27 cellular contexts compared by ENCODE assay signal in the genomic region with DNA sequence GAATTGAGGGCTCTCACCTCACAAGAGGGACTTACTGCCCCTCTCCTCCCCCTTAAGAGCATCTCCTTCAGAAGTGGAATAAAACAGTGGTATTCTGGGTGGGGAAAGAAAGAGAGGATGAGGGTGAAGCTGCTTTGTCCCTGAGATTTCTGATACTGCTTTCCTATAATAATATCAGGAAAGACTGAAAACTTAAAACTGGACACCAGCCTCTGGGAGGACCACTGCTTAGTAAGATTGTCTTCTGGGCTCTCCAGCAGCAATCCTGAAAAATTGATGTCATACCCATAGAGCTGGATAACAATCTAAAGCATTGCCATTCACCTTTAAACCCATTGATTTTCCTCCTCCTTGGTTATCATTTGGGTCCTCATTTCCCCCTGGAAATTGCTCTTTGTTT. TPM values are rescaled to one million over a fixed set of nuclear protein-coding genes. Genes with fewer than 3 reads are reported as not detected.
DNase-seq lines count a peak whose midpoint lies in the region; ATAC-seq, FAIRE-seq and TF ChIP-seq lines count a peak whose summit lies in the region.
"Had no signal": no experiment of that assay in that cellular context is flagged by ENCODE, and none has a peak within 500 bp of the region (broad histone marks: within the 10 kb centered on the region; RNA-seq: fewer than 3 reads in every experiment).

No MANE protein-coding gene starts in this region.

- H3K9me3 Mint-ChIP-seq in IgD-negative memory B cell (peaks cover 0 to 5% (median 0%) of the 10 kb centered on the region in 3 donors), nephron progenitor cell (no peaks in the 10 kb centered on the region)
- H3K9me3 Mint-ChIP-seq: HFFc6 had no signal

- no peak for TF ChIP-seq POLR2A in uterus (IDR thresholded peaks at IDR 0.05)

- no peak for FAIRE-seq in kidney (lab: Jason Lieb, UNC)
- FAIRE-seq: A204.1, GM12891, GM18507 had no signal

- H3K4me3 Mint-ChIP-seq in IgD-negative memory B cell (no peak overlapping the region), nephron progenitor cell (peak overlapping the region; percentile 100)
- H3K4me3 Mint-ChIP-seq: H9, HFFc6 had no signal

- no peaks in the 10 kb centered on the region for H3K36me3 ChIP-seq in kidney (ENCODE audit: control insufficient read depth in 1 of 2, insufficient read depth in 2 of 2, low read length in 2 of 2)
- H3K36me3 ChIP-seq in uterus = no peaks in the 10 kb centered on the region
- H3K36me3 ChIP-seq: BE2C; BLaER1 treated with 17β-estradiol and CSF1 and Interleukin-3, amounts not matched to agents 10 nM and 100 nM had no signal

- peaks cover 3% of the 10 kb centered on the region for H3K36me3 Mint-ChIP-seq in IgD-negative memory B cell
- peaks cover 70% of the 10 kb centered on the region for H3K36me3 Mint-ChIP-seq in nephron progenitor cell (ENCODE audit: low read depth)
- H3K36me3 Mint-ChIP-seq: CD4-positive, alpha-beta memory T cell had no signal

- H3K4me1 ChIP-seq in kidney (ENCODE audit: control insufficient read depth in 1 of 2, insufficient read depth in 1 of 2, low read depth in 1 of 2, low read length in 2 of 2) (peaks cover 12 to 24% of the 10 kb centered on the region in 2 donors), uterus (peaks cover 5 to 23% of the 10 kb centered on the region in 2 donors)
- H3K4me1 ChIP-seq: BE2C; BLaER1 treated with 17β-estradiol and CSF1 and Interleukin-3, amounts not matched to agents 10 nM and 100 nM had no signal

- H3K27me3 Mint-ChIP-seq in IgD-negative memory B cell (peaks cover 64% of the 10 kb centered on the region), nephron progenitor cell (ENCODE audit: low read depth, poor library complexity) (peaks cover under 1% of the 10 kb centered on the region)

- peak overlapping the region; percentile 43 to 49 for H3K9ac ChIP-seq in kidney (ENCODE audit: low read length in 2 of 2)
- H3K9ac ChIP-seq: BLaER1 treated with 17β-estradiol and CSF1 and Interleukin-3, amounts not matched to agents 10 nM and 100 nM; GM23248 had no signal

- DNase-seq in kidney (no peak), nephron progenitor cell (no peak), uterus (no peak), NCI-H524 treated with DMSO at 0.1 percent for 48 hours (lab: John Stamatoyannopoulos, UW) (no peak), amniotic stem cell (lab: John Stamatoyannopoulos, UW) (no peak)
- DNase-seq: AML-193; BE2C; Calu3; CD4-positive, alpha-beta memory T cell; COR-L47; DMS53; GF-D8; GM23248; H9; HFFc6 had no signal

- H3K27me3 ChIP-seq in uterus = no peaks in the 10 kb centered on the region
- H3K27me3 ChIP-seq: BE2C had no signal

- H3K9me3 ChIP-seq in kidney (ENCODE audit: control insufficient read depth in 1 of 2, low read length in 2 of 2) (no peaks in the 10 kb centered on the region), uterus (no peaks in the 10 kb centered on the region)
- H3K9me3 ChIP-seq: BE2C had no signal

- peaks cover 0 to 2% (median 0%) of the 10 kb centered on the region in 3 donors for H3K4me1 Mint-ChIP-seq in IgD-negative memory B cell
- peaks cover 73% of the 10 kb centered on the region for H3K4me1 Mint-ChIP-seq in nephron progenitor cell

- no peak for ATAC-seq in HG03097 (IDR thresholded peaks at IDR 0.05; ENCODE audit: low FRiP score, unreplicated experiment)
- ATAC-seq in GM21526 (IDR thresholded peaks at IDR 0.05; ENCODE audit: low FRiP score, unreplicated experiment) = no peak
- ATAC-seq: HCT116 had no signal

- H3K4me3 ChIP-seq in kidney (ENCODE audit: low read length in 2 of 2) (peak overlapping the region; percentile 32 to 47), uterus (no peak overlapping the region)
- H3K4me3 ChIP-seq: BLaER1 treated with 17β-estradiol and CSF1 and Interleukin-3, amounts not matched to agents 10 nM and 100 nM; GM23248 had no signal

- TF ChIP-seq CTCF in kidney (IDR thresholded peaks at IDR 0.05; ENCODE audit: borderline replicate concordance, extremely low read depth, insufficient read depth) = no peak
- no peak for TF ChIP-seq CTCF in nephron progenitor cell (IDR thresholded peaks at IDR 0.05)
- TF ChIP-seq CTCF in uterus (IDR thresholded peaks at IDR 0.05) = no peak

- intact Hi-C loops in kidney (cut with DNase I) = loop anchor here (10.0 kb wide), 2 partner anchors 308 to 408 kb away; no protein-coding TSS in a partner anchor
- intact Hi-C loops in uterus (cut with DNase I; ENCODE audit: low total_unique reads) = no loop called here

- H3K27ac Mint-ChIP-seq in IgD-negative memory B cell (peak overlapping the region in 2 of 3 donors; percentile 16 to 76), nephron progenitor cell (peak overlapping the region; percentile 97)
- H3K27ac Mint-ChIP-seq: CD14-positive monocyte, H9, HFFc6 had no signal

- H3K27ac ChIP-seq in kidney (ENCODE audit: low read depth in 2 of 2, low read length in 2 of 2) (peak overlapping the region; percentile 64 to 81), uterus (peak overlapping the region; percentile 75 to 83)
- H3K27ac ChIP-seq: BLaER1 treated with 17β-estradiol and CSF1 and Interleukin-3, amounts not matched to agents 10 nM and 100 nM; GM23248 had no signal

RNA-seq across cellular contexts. Expression of a gene that starts 4.7 kb away (rescaled TPM):
- not detected for polyA plus RNA-seq in IgD-negative memory B cell
- total RNA-seq in kidney = 27.8 TPM
- 12.1 TPM for polyA plus RNA-seq in kidney (ENCODE audit: insufficient read depth, low read depth, low replicate concordance)
- 10 to 100 TPM in 2 of 4 donors, 1 to 10 TPM in 2; 6.8 to 41.6 (median 13.0) TPM for total RNA-seq in uterus
- total RNA-seq: Calu3; CD4-positive, alpha-beta memory T cell; H4; H9 had no signal
- polyA plus RNA-seq: AG04450; CD14-positive monocyte; CD4-positive, alpha-beta memory T cell had no signal

RNA-seq across cellular contexts. Expression of a gene that starts 10.5 kb away (rescaled TPM):
- polyA plus RNA-seq in IgD-negative memory B cell = not detected
- 29.3 TPM for total RNA-seq in kidney
- polyA plus RNA-seq in kidney (ENCODE audit: insufficient read depth, low read depth, low replicate concordance) = 16.9 TPM
- total RNA-seq in uterus = 10 to 100 TPM; 14.7 to 61.2 (median 22.7) TPM
- total RNA-seq: Calu3; CD4-positive, alpha-beta memory T cell; H9 had no signal
- polyA plus RNA-seq: AG04450; CD14-positive monocyte; CD4-positive, alpha-beta memory T cell had no signal

RNA-seq across cellular contexts. Expression of a gene that starts 17.1 kb away (rescaled TPM):
- polyA plus RNA-seq in IgD-negative memory B cell (not detected), kidney (ENCODE audit: insufficient read depth, low read depth, low replicate concordance) (122 TPM)
- total RNA-seq in kidney (76.5 TPM), uterus (10 to 100 TPM; 25.8 to 75.6 (median 48.0) TPM)
- total RNA-seq: Calu3; CD4-positive, alpha-beta memory T cell; H4; H9 had no signal
- polyA plus RNA-seq: AG04450; CD14-positive monocyte; CD4-positive, alpha-beta memory T cell had no signal

RNA-seq across cellular contexts. Expression of a gene that starts 24.1 kb away (rescaled TPM):
- polyA plus RNA-seq in IgD-negative memory B cell = not detected
- 36.5 TPM for total RNA-seq in kidney
- polyA plus RNA-seq in kidney (ENCODE audit: insufficient read depth, low read depth, low replicate concordance) = 36.4 TPM
- 10 to 100 TPM in 3 of 4 donors, 1 to 10 TPM in 1; 3.8 to 78.1 (median 46.4) TPM for total RNA-seq in uterus
- total RNA-seq: Calu3; CD4-positive, alpha-beta memory T cell; H9 had no signal
- polyA plus RNA-seq: AG04450; CD14-positive monocyte; CD4-positive, alpha-beta memory T cell had no signal

RNA-seq across cellular contexts. Expression of a gene that starts 30.1 kb away (rescaled TPM):
- not detected for polyA plus RNA-seq in IgD-negative memory B cell
- total RNA-seq in kidney = 35.4 TPM
- 28.2 TPM for polyA plus RNA-seq in kidney (ENCODE audit: insufficient read depth, low read depth, low replicate concordance)
- 10 to 100 TPM in 3 of 4 donors, 1 to 10 TPM in 1; 6.8 to 81.0 (median 53.6) TPM for total RNA-seq in uterus
- total RNA-seq: Calu3; CD4-positive, alpha-beta memory T cell; G401; H4; H9 had no signal
- polyA plus RNA-seq: AG04450; CD14-positive monocyte; CD4-positive, alpha-beta memory T cell had no signal

Comparison
In these comparisons a context has a peak if more than half of its experiments do, and no peak if none do; other contexts are left out.
1. H3K4me3 ChIP-seq: peak in kidney (2 of 2); none in uterus (0 of 2).